ENCODE assay signal across 8 cellular contexts in the genomic region with DNA sequence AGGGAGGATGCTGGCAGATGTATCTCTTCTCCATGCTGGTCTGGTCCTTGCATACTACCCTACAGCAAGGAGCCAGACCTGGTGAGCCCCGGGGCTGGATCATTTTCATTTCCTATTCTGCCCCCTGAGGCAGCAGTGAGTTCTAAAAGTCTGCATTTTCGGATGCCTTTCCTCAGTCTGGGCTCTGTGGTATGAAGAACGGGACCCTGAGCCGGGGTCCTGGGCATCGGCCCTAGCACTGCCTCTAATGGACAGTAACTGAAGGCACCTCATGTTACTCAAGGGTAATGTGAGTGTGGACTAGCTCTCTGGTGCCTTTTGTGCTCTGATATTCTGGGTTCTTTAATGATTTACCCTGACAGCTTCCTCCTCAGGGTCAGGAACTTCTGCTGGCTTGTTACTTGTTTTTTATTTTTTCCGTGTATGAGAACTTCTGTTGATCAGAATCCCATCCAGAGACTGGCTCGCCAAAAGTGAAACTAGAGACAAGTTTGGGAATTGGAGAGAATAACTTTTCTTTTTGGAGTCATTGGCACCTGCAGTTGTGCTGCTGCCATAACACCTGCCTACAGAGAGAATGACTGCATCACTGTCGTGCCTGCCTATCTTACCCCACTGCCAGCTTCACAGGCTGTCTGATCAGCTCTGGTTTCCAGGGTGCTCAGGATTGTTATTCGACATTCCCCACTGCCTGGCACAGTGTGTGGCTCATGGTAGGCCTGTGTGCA.
A peak's percentile ranks its signal among the peaks of the same experiment; 100 is the strongest.
DNase-seq lines count a peak whose midpoint lies in the region; ATAC-seq and TF ChIP-seq lines count a peak whose summit lies in the region.

No MANE protein-coding gene starts in this region.

- H3K4me3 ChIP-seq in H7 (ENCODE audit: insufficient read depth, low read depth, low read length): no peak overlapping the region
- H3K4me3 ChIP-seq in astrocyte of the cerebellum (ENCODE audit: low read depth, low read length): no peak overlapping the region
- H3K4me3 ChIP-seq in naive thymus-derived CD4-positive, alpha-beta T cell (ENCODE audit: low read length): peak overlapping the region; percentile 9
- peak overlapping the region in 1 of 2 experiments; percentile 27 for H3K4me3 ChIP-seq in mesenchymal stem cell (ENCODE audit: insufficient read depth in 1 of 2, low read depth in 1 of 2, low read length in 2 of 2)
- no peak overlapping the region for H3K4me3 ChIP-seq in A673 (ENCODE audit: low read depth, low read length, poor library complexity, severe bottlenecking)

- DNase-seq in Calu3: peak; percentile 23
- peak; percentile 41 for DNase-seq in H7
- DNase-seq in astrocyte of the cerebellum (ENCODE audit: low read depth): no peak
- DNase-seq in naive thymus-derived CD4-positive, alpha-beta T cell: no peak
- no peak for DNase-seq in mesenchymal stem cell
- no peak for DNase-seq in A673 (ENCODE audit: low spot score)
- no peak for DNase-seq in NCI-H1105 (lab: John Stamatoyannopoulos, UW)
- no peak for DNase-seq in stimulated activated CD4-positive, alpha-beta T cell treated with anti-CD3 and anti-CD28 coated beads, Interleukin-2, amount 100 ng/mL, for 48 hours

- no peak overlapping the region for H2BK12ac ChIP-seq in mesenchymal stem cell (ENCODE audit: low read length in 2 of 2)

- H3K23ac ChIP-seq in mesenchymal stem cell (ENCODE audit: low read length in 2 of 2): no peak overlapping the region

- H4K91ac ChIP-seq in mesenchymal stem cell (ENCODE audit: low read length): no peak overlapping the region

- no TSS peak for BruUV-seq in Calu3 (replicated peaks; lab: Mats Ljungman, UMichigan)
- BruUV-seq in A673 (replicated peaks; lab: Mats Ljungman, UMichigan): no TSS peak

- intact Hi-C loops in Calu3 (cut with micrococcal nuclease; ENCODE audit: unreplicated experiment) (loop anchor here (5.0 kb wide), 1 partner anchor 34 kb away; no protein-coding TSS in a partner anchor), A673 (cut with micrococcal nuclease; ENCODE audit: unreplicated experiment) (no loop called here)
- intact Hi-C loops in naive thymus-derived CD4-positive, alpha-beta T cell (cut with micrococcal nuclease): loop anchor here (1.0 to 5.0 kb wide), 6 partner anchors 12 to 60 kb away; no protein-coding TSS in a partner anchor

- H3K36me3 Mint-ChIP-seq in Calu3 (ENCODE audit: insufficient read depth, unreplicated experiment): peaks cover 4% of the 10 kb centered on the region
- peaks cover 0 to 25% (median 5%) of the 10 kb centered on the region in 5 donors for H3K36me3 Mint-ChIP-seq in naive thymus-derived CD4-positive, alpha-beta T cell

- peak overlapping the region; percentile 3 for H3K4me3 Mint-ChIP-seq in Calu3 (ENCODE audit: low read depth, unreplicated experiment)
- H3K4me3 Mint-ChIP-seq in naive thymus-derived CD4-positive, alpha-beta T cell: peak overlapping the region; percentile 39 to 80 (median 64)

- WGBS in mesenchymal stem cell: 89% methylated on average over 9 of the region's 9 CpGs

- H3K27me3 ChIP-seq in H7 (ENCODE audit: control insufficient read depth, insufficient read depth, low read length): no peaks in the 10 kb centered on the region
- H3K27me3 ChIP-seq in naive thymus-derived CD4-positive, alpha-beta T cell (ENCODE audit: control insufficient read depth in 2 of 2, insufficient read depth in 2 of 2, low read length in 2 of 2): no peaks in the 10 kb centered on the region
- H3K27me3 ChIP-seq in mesenchymal stem cell (ENCODE audit: control insufficient read depth in 1 of 2, insufficient read depth in 1 of 2, low read length in 2 of 2): no peaks in the 10 kb centered on the region
- no peaks in the 10 kb centered on the region for H3K27me3 ChIP-seq in A673 (replicated peaks; ENCODE audit: insufficient read depth, low read depth, low read length, poor library complexity)

- H2BK5ac ChIP-seq in mesenchymal stem cell (ENCODE audit: low read depth, low read length, poor library complexity, severe bottlenecking): no peak overlapping the region

- no peak overlapping the region for H3K4me2 ChIP-seq in mesenchymal stem cell (ENCODE audit: low read length, poor library complexity, severe bottlenecking)

- H3K4ac ChIP-seq in mesenchymal stem cell (ENCODE audit: low read depth in 1 of 2, low read length in 2 of 2): no peak overlapping the region

- H3K27ac Mint-ChIP-seq in Calu3 (ENCODE audit: unreplicated experiment): peak overlapping the region; percentile 4
- peak overlapping the region; percentile 43 to 91 (median 80) for H3K27ac Mint-ChIP-seq in naive thymus-derived CD4-positive, alpha-beta T cell

- no peak overlapping the region for H2AFZ ChIP-seq in mesenchymal stem cell (ENCODE audit: low read depth, low read length)

- no peak overlapping the region for H4K8ac ChIP-seq in mesenchymal stem cell (ENCODE audit: low read length)

- no peak overlapping the region for H2BK120ac ChIP-seq in mesenchymal stem cell (ENCODE audit: low read depth, low read length)

- peaks cover 57% of the 10 kb centered on the region for H3K4me1 Mint-ChIP-seq in Calu3 (ENCODE audit: low read depth, unreplicated experiment)
- H3K4me1 Mint-ChIP-seq in naive thymus-derived CD4-positive, alpha-beta T cell: peaks cover 64 to 89% (median 82%) of the 10 kb centered on the region in 7 donors

- H3K9me3 Mint-ChIP-seq in Calu3 (ENCODE audit: low read depth, unreplicated experiment): no peaks in the 10 kb centered on the region
- H3K9me3 Mint-ChIP-seq in naive thymus-derived CD4-positive, alpha-beta T cell: peaks cover 0 to 4% (median 0%) of the 10 kb centered on the region in 11 donors

- in situ Hi-C loops in astrocyte of the cerebellum (cut with HindIII; ENCODE audit: low sequenced_read_pairs): no loop called here

- no peak overlapping the region for H3K9ac ChIP-seq in mesenchymal stem cell (ENCODE audit: low read length)

- POLR2A ChIA-PET in naive thymus-derived CD4-positive, alpha-beta T cell (lab: Charles Lee): interaction anchor here (0.6 to 1.2 kb wide), 6 partner anchors 29 to 1776 kb away, joined by 3 to 6 read pairs (median 3); a partner anchor contains a TSS
- POLR2A ChIA-PET in A673 (lab: Charles Lee; ENCODE audit: low non-redundant PET): no interaction called here

- H3K36me3 ChIP-seq in H7 (replicated peaks; ENCODE audit: control insufficient read depth, insufficient read depth, low read length) (no peaks in the 10 kb centered on the region), mesenchymal stem cell (ENCODE audit: control insufficient read depth in 1 of 2, insufficient read depth in 2 of 2, low read depth in 1 of 2, low read length in 2 of 2) (no peaks in the 10 kb centered on the region), A673 (ENCODE audit: insufficient read depth, low read length, poor library complexity, severe bottlenecking) (no peaks in the 10 kb centered on the region)
- no peaks in the 10 kb centered on the region for H3K36me3 ChIP-seq in naive thymus-derived CD4-positive, alpha-beta T cell (ENCODE audit: control insufficient read depth in 2 of 3, insufficient read depth in 3 of 3, low read length in 3 of 3)

- CTCF ChIA-PET in Calu3 (lab: Charles Lee) (interaction anchor here (0.6 to 1.8 kb wide), 8 partner anchors 9 to 89 kb away, joined by 3 to 6 read pairs (median 4); no protein-coding TSS in a partner anchor), A673 (lab: Charles Lee) (no interaction called here)
- CTCF ChIA-PET in naive thymus-derived CD4-positive, alpha-beta T cell (lab: Charles Lee): interaction anchor here (1.7 kb wide), 1 partner anchor 69 kb away, joined by 5 read pairs; no protein-coding TSS in a partner anchor

- peaks cover 46 to 67% of the 10 kb centered on the region in 2 donors for H3K4me1 ChIP-seq in naive thymus-derived CD4-positive, alpha-beta T cell (ENCODE audit: control insufficient read depth in 2 of 2, insufficient read depth in 2 of 2, low read length in 2 of 2)
- H3K4me1 ChIP-seq in mesenchymal stem cell (ENCODE audit: control insufficient read depth, insufficient read depth, low read depth, low read length): peaks cover 7% of the 10 kb centered on the region
- peaks cover 10% of the 10 kb centered on the region for H3K4me1 ChIP-seq in A673 (ENCODE audit: insufficient read depth, low read length, poor library complexity, severe bottlenecking)

- peak overlapping the region; percentile 55 for H3K27ac ChIP-seq in naive thymus-derived CD4-positive, alpha-beta T cell (ENCODE audit: low read depth, low read length)
- no peak overlapping the region for H3K27ac ChIP-seq in mesenchymal stem cell (ENCODE audit: low read length, poor library complexity, severe bottlenecking)
- H3K27ac ChIP-seq in A673 (ENCODE audit: low read depth, low read length, poor library complexity, severe bottlenecking): no peak overlapping the region

- H3K79me1 ChIP-seq in mesenchymal stem cell (replicated peaks; ENCODE audit: low read length, poor library complexity, severe bottlenecking): peaks cover 42% of the 10 kb centered on the region

- no peak overlapping the region for H3K18ac ChIP-seq in mesenchymal stem cell (ENCODE audit: low read depth in 1 of 2, low read length in 2 of 2)

- no peak overlapping the region for H2AK5ac ChIP-seq in mesenchymal stem cell (ENCODE audit: low read length, severe bottlenecking)

- no peaks in the 10 kb centered on the region for H3K27me3 Mint-ChIP-seq in Calu3 (ENCODE audit: unreplicated experiment)
- no peaks in the 10 kb centered on the region for H3K27me3 Mint-ChIP-seq in naive thymus-derived CD4-positive, alpha-beta T cell

- no peaks in the 10 kb centered on the region for H3K9me3 ChIP-seq in naive thymus-derived CD4-positive, alpha-beta T cell (ENCODE audit: control insufficient read depth in 2 of 3, low read length in 3 of 3)
- H3K9me3 ChIP-seq in mesenchymal stem cell (ENCODE audit: control insufficient read depth, low read length) (no peaks in the 10 kb centered on the region), A673 (ENCODE audit: low read depth, low read length, poor library complexity, severe bottlenecking) (no peaks in the 10 kb centered on the region)

- H3K14ac ChIP-seq in mesenchymal stem cell (ENCODE audit: low read length in 2 of 2): no peak overlapping the region

- TF ChIP-seq CTCF in Calu3 (IDR thresholded peaks at IDR 0.05; ENCODE audit: unreplicated experiment): no peak
- peak; percentile 11 for TF ChIP-seq CTCF in astrocyte of the cerebellum (IDR thresholded peaks at IDR 0.05; ENCODE audit: low read depth, low read length, missing control alignments)
- no peak for TF ChIP-seq CTCF in A673 (conservative IDR thresholded peaks at IDR 0.05; ENCODE audit: low read depth, low read length)

- H2BK15ac ChIP-seq in mesenchymal stem cell (ENCODE audit: low read depth, poor library complexity, severe bottlenecking): no peak overlapping the region

- peak; percentile 56 for ATAC-seq in naive thymus-derived CD4-positive, alpha-beta T cell

Comparison
In these comparisons a context has a peak if more than half of its experiments do, and no peak if none do; other contexts are left out.
1. DNase-seq: peak in Calu3 (single experiment) and H7 (single experiment); none in astrocyte of the cerebellum (single experiment), naive thymus-derived CD4-positive, alpha-beta T cell (0 of 9), mesenchymal stem cell (single experiment), A673 (single experiment), NCI-H1105 (single experiment) and stimulated activated CD4-positive, alpha-beta T cell treated with anti-CD3 and anti-CD28 coated beads, Interleukin-2, amount 100 ng/mL, for 48 hours (0 of 2).